Comparison of ENCODE assay signal across 8 cellular contexts in genomic region chr14:60164404-60164716, GRCh38. TPM values are rescaled to one million over a fixed set of nuclear protein-coding genes. Genes with fewer than 3 reads are reported as not detected.
DNase-seq lines count a peak whose midpoint lies in the region; ATAC-seq and TF ChIP-seq lines count a peak whose summit lies in the region.

No MANE protein-coding gene starts in this region.

- no peaks in the 10 kb centered on the region for H3K4me1 ChIP-seq in mucosa of descending colon (ENCODE audit: low read depth)

- no peak for DNase-seq in activated CD4-positive, alpha-beta T cell treated with anti-CD3 and anti-CD28 coated beads, Interleukin-2, amount 10 ng/mL, durations not matched to agents 7 days and 5 days
- no peak for DNase-seq in activated CD4-positive, alpha-beta T cell treated with anti-CD3 and anti-CD28 coated beads, Interleukin-2, amount 50 U/mL, for 48 hours
- DNase-seq in brain microvascular endothelial cell (no peak), mucosa of descending colon (no peak), NCI-H2196 treated with DMSO at 0.1 percent for 48 hours (lab: John Stamatoyannopoulos, UW; ENCODE audit: unreplicated experiment) (no peak), dedifferentiated amniotic fluid mesenchymal stem cell (ENCODE audit: extremely low spot score) (no peak)

- H3K27ac Mint-ChIP-seq in activated CD4-positive, alpha-beta T cell treated with anti-CD3 and anti-CD28 coated beads, Interleukin-2, amount 10 ng/mL, durations not matched to agents 7 days and 5 days = peak overlapping the region; percentile 96

- TF ChIP-seq CTCF in brain microvascular endothelial cell (IDR thresholded peaks at IDR 0.05; ENCODE audit: low read depth, low read length, missing control alignments) (no peak), mucosa of descending colon (IDR thresholded peaks at IDR 0.05) (no peak)

- peaks cover 41% of the 10 kb centered on the region for H3K4me1 Mint-ChIP-seq in activated CD4-positive, alpha-beta T cell treated with anti-CD3 and anti-CD28 coated beads, Interleukin-2, amount 10 ng/mL, durations not matched to agents 7 days and 5 days

- H3K36me3 Mint-ChIP-seq in activated CD4-positive, alpha-beta T cell treated with anti-CD3 and anti-CD28 coated beads, Interleukin-2, amount 10 ng/mL, durations not matched to agents 7 days and 5 days (ENCODE audit: low read depth) = peaks cover 27% of the 10 kb centered on the region

- H3K4me3 ChIP-seq in brain microvascular endothelial cell (ENCODE audit: low read depth, low read length) (peak overlapping the region; percentile 85), mucosa of descending colon (peak overlapping the region; percentile 84)

- peak; percentile 18 for ATAC-seq in HG03439 (IDR thresholded peaks at IDR 0.05; ENCODE audit: unreplicated experiment)
- ATAC-seq in mucosa of descending colon = peak; percentile 10
- no peak for ATAC-seq in GM19023 (IDR thresholded peaks at IDR 0.05; ENCODE audit: unreplicated experiment)

- in situ Hi-C loops in brain microvascular endothelial cell (cut with HindIII; ENCODE audit: low pct_ligation_motif_present, low sequenced_read_pairs) = loop anchor here (25.0 kb wide), 1 partner anchor 202 kb away; no protein-coding TSS in a partner anchor

- no peak overlapping the region for H3K27ac ChIP-seq in brain microvascular endothelial cell

- POLR2A ChIA-PET in activated CD4-positive, alpha-beta T cell treated with anti-CD3 and anti-CD28 coated beads, Interleukin-2, amount 10 ng/mL, durations not matched to agents 7 days and 5 days (lab: Charles Lee) = interaction anchor here (1.5 kb wide), 1 partner anchor 72 kb away, joined by 4 read pairs; the partner anchor contains the start of gene PCNX4

- no peaks in the 10 kb centered on the region for H3K9me3 Mint-ChIP-seq in activated CD4-positive, alpha-beta T cell treated with anti-CD3 and anti-CD28 coated beads, Interleukin-2, amount 10 ng/mL, durations not matched to agents 7 days and 5 days

- H3K36me3 ChIP-seq in brain microvascular endothelial cell (replicated peaks) = no peaks in the 10 kb centered on the region
- H3K36me3 ChIP-seq in mucosa of descending colon (ENCODE audit: low read depth) = no peaks in the 10 kb centered on the region

- intact Hi-C loops in mucosa of descending colon (cut with DNase I, micrococcal nuclease) = no loop called here

- peak overlapping the region; percentile 91 for H3K4me3 Mint-ChIP-seq in activated CD4-positive, alpha-beta T cell treated with anti-CD3 and anti-CD28 coated beads, Interleukin-2, amount 10 ng/mL, durations not matched to agents 7 days and 5 days

- H3K27me3 ChIP-seq in brain microvascular endothelial cell (replicated peaks) = no peaks in the 10 kb centered on the region

- CTCF ChIA-PET in activated CD4-positive, alpha-beta T cell treated with anti-CD3 and anti-CD28 coated beads, Interleukin-2, amount 10 ng/mL, durations not matched to agents 7 days and 5 days (lab: Charles Lee) = interaction anchor here (0.6 to 1.3 kb wide), 2 partner anchors 18 to 202 kb away, joined by 3 to 4 read pairs; no protein-coding TSS in a partner anchor

- peaks cover 3% of the 10 kb centered on the region for H3K27me3 Mint-ChIP-seq in activated CD4-positive, alpha-beta T cell treated with anti-CD3 and anti-CD28 coated beads, Interleukin-2, amount 10 ng/mL, durations not matched to agents 7 days and 5 days

- H3K9me3 ChIP-seq in mucosa of descending colon = no peaks in the 10 kb centered on the region

RNA-seq across cellular contexts. Expression of gene DHRS7, which starts 0.8 kb away (rescaled TPM):
- 10 to 100 TPM; 36.9 to 44.8 TPM for total RNA-seq in activated CD4-positive, alpha-beta T cell treated with anti-CD3 and anti-CD28 coated beads, Interleukin-2, amount 10 ng/mL, durations not matched to agents 7 days and 5 days
- 10 to 100 TPM; 63.4 to 96.3 (median 83.5) TPM for total RNA-seq in mucosa of descending colon
